In genomic region chr15:77909131-77909940, GRCh38 we compare ENCODE assay signal across 23 cellular contexts.
DNase-seq lines count a peak whose midpoint lies in the region; ATAC-seq and TF ChIP-seq lines count a peak whose summit lies in the region.
"Had no signal": no experiment of that assay in that cellular context is flagged by ENCODE, and none has a peak within 500 bp of the region (broad histone marks: within the 10 kb centered on the region; RNA-seq: fewer than 3 reads in every experiment).

No MANE protein-coding gene starts in this region.

- H3K4me3 ChIP-seq in Caco-2 (ENCODE audit: low read depth, low read length) (no peak overlapping the region), endodermal cell (ENCODE audit: low read length) (no peak overlapping the region)
- H3K4me3 ChIP-seq: HAP-1, smooth muscle cell, testis had no signal

- no peaks in the 10 kb centered on the region for H3K27me3 ChIP-seq in Caco-2 (replicated peaks; ENCODE audit: control insufficient read depth, insufficient read depth, low read length)
- no peaks in the 10 kb centered on the region for H3K27me3 ChIP-seq in endodermal cell (ENCODE audit: control insufficient read depth, insufficient read depth, low read length, poor library complexity, severe bottlenecking)
- H3K27me3 ChIP-seq: testis had no signal

- intact Hi-C loops in Caco-2 (cut with micrococcal nuclease; ENCODE audit: unreplicated experiment) (loop anchor here (5.0 kb wide), 1 partner anchor 333 kb away; no protein-coding TSS in a partner anchor), posterior vena cava (cut with DNase I) (no loop called here)

- WGBS in endodermal cell (ENCODE audit: insufficient coverage in 1 of 2, insufficient read length in 1 of 2), 2 experiments, result 71 to 76% methylated on average over 5 to 14 of the region's 14 CpGs

- no peak overlapping the region for H3K4me3 Mint-ChIP-seq in Caco-2 (ENCODE audit: unreplicated experiment)
- no peak overlapping the region for H3K4me3 Mint-ChIP-seq in endodermal cell
- H3K4me3 Mint-ChIP-seq: CD4-positive, alpha-beta T cell; WTC11 had no signal

- H3K27ac ChIP-seq in endodermal cell (ENCODE audit: low read depth, low read length), result no peak overlapping the region
- H3K27ac ChIP-seq: HL-60 had no signal

- POLR2A ChIA-PET in Caco-2 (lab: Charles Lee), result no interaction called here

- no peaks in the 10 kb centered on the region for H3K36me3 Mint-ChIP-seq in Caco-2 (ENCODE audit: insufficient read depth, unreplicated experiment)
- no peaks in the 10 kb centered on the region for H3K36me3 Mint-ChIP-seq in endodermal cell (ENCODE audit: low read depth)
- no peaks in the 10 kb centered on the region for H3K36me3 Mint-ChIP-seq in activated naive CD4-positive, alpha-beta T cell treated with anti-CD3 and anti-CD28 coated beads, Interleukin-2, amount 50 U/mL, for 72 hours
- H3K36me3 Mint-ChIP-seq: naive thymus-derived CD8-positive, alpha-beta T cell; WTC11 had no signal

- H3K27me3 Mint-ChIP-seq in Caco-2 (ENCODE audit: insufficient read depth, unreplicated experiment) (peaks cover 13% of the 10 kb centered on the region), endodermal cell (ENCODE audit: insufficient read depth) (peaks cover 7% of the 10 kb centered on the region)

- H3K4me1 ChIP-seq in Caco-2, result 0 out of 2 replicates have a peak, but pooled peaks cover 3% of the 10 kb centered on the region
- no peaks in the 10 kb centered on the region for H3K4me1 ChIP-seq in endodermal cell (ENCODE audit: control insufficient read depth, insufficient read depth, low read length)
- H3K4me1 ChIP-seq: HAP-1, testis had no signal

- no TSS peak for BruUV-seq in Caco-2 (replicated peaks; lab: Mats Ljungman, UMichigan)

- peak overlapping the region; percentile 35 for H3K27ac Mint-ChIP-seq in Caco-2 (ENCODE audit: unreplicated experiment)
- H3K27ac Mint-ChIP-seq in endodermal cell, result no peak overlapping the region
- H3K27ac Mint-ChIP-seq in activated naive CD4-positive, alpha-beta T cell treated with anti-CD3 and anti-CD28 coated beads, Interleukin-2, amount 50 U/mL, for 72 hours, result no peak overlapping the region
- H3K27ac Mint-ChIP-seq: CD4-positive, alpha-beta T cell; WTC11 had no signal

- no peaks in the 10 kb centered on the region for H3K36me3 ChIP-seq in Caco-2 (ENCODE audit: control insufficient read depth, insufficient read depth, low read length)
- no peaks in the 10 kb centered on the region for H3K36me3 ChIP-seq in endodermal cell (ENCODE audit: control insufficient read depth, insufficient read depth, low read length)
- H3K36me3 ChIP-seq: HAP-1 had no signal

- no peaks in the 10 kb centered on the region for H3K9me3 Mint-ChIP-seq in Caco-2 (ENCODE audit: unreplicated experiment)
- no peaks in the 10 kb centered on the region for H3K9me3 Mint-ChIP-seq in endodermal cell
- no peaks in the 10 kb centered on the region for H3K9me3 Mint-ChIP-seq in activated naive CD4-positive, alpha-beta T cell treated with anti-CD3 and anti-CD28 coated beads, Interleukin-2, amount 50 U/mL, for 72 hours
- H3K9me3 Mint-ChIP-seq: CD4-positive, alpha-beta T cell; naive thymus-derived CD8-positive, alpha-beta T cell; WTC11 had no signal

- no peak overlapping the region for H3K9ac ChIP-seq in endodermal cell (ENCODE audit: extremely low read depth, low read length, poor library complexity, severe bottlenecking)

- DNase-seq in Caco-2 (no peak), HT-29 (ENCODE audit: low spot score) (peak; percentile 30), endodermal cell (peak; percentile 36), posterior vena cava (ENCODE audit: low spot score) (peak; percentile 64), NCI-H2196 treated with DMSO at 0.1 percent for 48 hours (lab: John Stamatoyannopoulos, UW; ENCODE audit: unreplicated experiment) (no peak)
- no peak for DNase-seq in activated naive CD4-positive, alpha-beta T cell treated with anti-CD3 and anti-CD28 coated beads, Interleukin-2, amount 50 U/mL, for 72 hours (ENCODE audit: low spot score in 2 of 2)
- DNase-seq: activated CD4-positive, alpha-beta T cell treated with anti-CD3 and anti-CD28 coated beads, Interleukin-2, amount 50 U/mL, for 48 hours; CD4-positive, alpha-beta T cell; cortex of kidney; kidney glomerular epithelial cell; naive thymus-derived CD8-positive, alpha-beta T cell; NCI-H1105 treated with DMSO at 0.1 percent for 48 hours; NCI-H446; occipital lobe; stimulated activated CD4-positive, alpha-beta T cell treated with anti-CD3 and anti-CD28 coated beads, Interleukin-4, amount 100 ng/mL, for 24 hours; stimulated activated naive CD4-positive, alpha-beta T cell; testis had no signal

- no peaks in the 10 kb centered on the region for H3K4me1 Mint-ChIP-seq in Caco-2 (ENCODE audit: low read depth, unreplicated experiment)
- H3K4me1 Mint-ChIP-seq in endodermal cell, result peaks cover 11% of the 10 kb centered on the region

- H3K9me3 ChIP-seq in Caco-2, result no peaks in the 10 kb centered on the region
- no peaks in the 10 kb centered on the region for H3K9me3 ChIP-seq in endodermal cell (ENCODE audit: control insufficient read depth, low read length)
- H3K9me3 ChIP-seq: HAP-1, testis had no signal

- TF ChIP-seq CTCF in Caco-2 (IDR thresholded peaks at IDR 0.05; ENCODE audit: insufficient read depth in 1 of 2, low read depth in 1 of 2, low read length in 1 of 2, severe bottlenecking in 1 of 2, unreplicated experiment in 1 of 2) (no peak), endodermal cell (conservative IDR thresholded peaks at IDR 0.05) (no peak)

- ATAC-seq in activated naive CD4-positive, alpha-beta T cell treated with anti-CD3 and anti-CD28 coated beads, Interleukin-2, amount 50 U/mL, for 72 hours, result no peak
- ATAC-seq in HG03139 (IDR thresholded peaks at IDR 0.05; ENCODE audit: unreplicated experiment), result no peak
- ATAC-seq: naive thymus-derived CD8-positive, alpha-beta T cell; Right ventricle myocardium inferior had no signal

- CTCF ChIA-PET in Caco-2 (lab: Charles Lee), result interaction anchor here (1.3 kb wide), 1 partner anchor 221 kb away, joined by 3 read pairs; the partner anchor contains the start of gene CIB2

Comparison
In these comparisons a context has a peak if more than half of its experiments do, and no peak if none do; other contexts are left out.
1. DNase-seq: peak in HT-29 (single experiment), endodermal cell (single experiment) and posterior vena cava (single experiment); none in Caco-2 (0 of 2), activated naive CD4-positive, alpha-beta T cell treated with anti-CD3 and anti-CD28 coated beads, Interleukin-2, amount 50 U/mL, for 72 hours (0 of 2) and NCI-H2196 treated with DMSO at 0.1 percent for 48 hours (single experiment).